ENCODE assay signal across 8 cellular contexts in the genomic region with DNA sequence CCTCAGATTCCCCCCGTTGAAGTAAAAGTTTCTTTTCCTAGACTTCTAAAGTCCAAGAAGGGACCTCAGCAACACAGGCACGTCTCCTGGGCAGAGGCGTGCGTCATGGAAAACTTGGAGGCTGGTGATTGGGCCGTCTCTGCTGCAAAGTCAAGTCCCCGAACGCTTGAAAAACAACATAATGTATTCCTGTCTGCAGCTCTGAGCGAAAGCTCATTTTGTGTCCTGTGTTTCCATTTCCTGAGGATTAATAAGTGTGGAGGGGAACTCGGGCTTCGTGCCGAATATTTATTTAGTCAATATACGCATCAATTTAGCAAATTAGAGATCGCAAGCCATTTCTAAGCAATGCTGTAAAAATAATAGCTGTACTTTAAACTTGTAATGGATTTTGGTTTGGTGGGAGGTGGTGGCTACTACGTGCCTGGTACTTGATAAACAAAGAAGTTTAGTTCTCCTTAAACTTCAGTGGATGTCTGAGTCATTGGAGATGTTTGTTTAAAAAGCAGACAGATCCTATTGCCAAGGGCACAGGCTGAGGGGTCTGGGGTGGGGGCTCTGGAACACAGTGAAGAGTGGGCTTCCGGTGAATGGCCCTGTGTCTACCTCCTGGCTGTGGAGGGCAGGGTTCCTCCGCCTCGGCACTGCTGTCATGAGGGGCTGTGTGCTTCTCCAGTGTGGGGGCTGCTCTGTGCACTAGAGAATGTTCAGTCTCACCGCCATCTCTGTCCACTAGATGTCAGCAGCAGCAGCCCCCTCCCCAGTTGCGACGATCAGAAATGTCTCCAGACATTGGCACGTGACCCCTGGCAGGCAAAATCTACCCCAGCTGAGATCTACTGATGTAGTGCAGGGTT. TPM values are rescaled to one million over a fixed set of nuclear protein-coding genes. Genes with fewer than 3 reads are reported as not detected.
DNase-seq lines count a peak whose midpoint lies in the region; ATAC-seq and TF ChIP-seq lines count a peak whose summit lies in the region.

No MANE protein-coding gene starts in this region.

- no peaks in the 10 kb centered on the region for H3K36me3 Mint-ChIP-seq in activated naive CD8-positive, alpha-beta T cell treated with anti-CD3 and anti-CD28 coated beads for 36 hours

- no peak for ATAC-seq in GM21381 (IDR thresholded peaks at IDR 0.05; ENCODE audit: unreplicated experiment)

- H3K4me1 ChIP-seq in esophagus squamous epithelium, result peaks cover 4 to 50% (median 14%) of the 10 kb centered on the region in 3 donors

- no peak overlapping the region for H3K4me3 Mint-ChIP-seq in activated naive CD8-positive, alpha-beta T cell treated with anti-CD3 and anti-CD28 coated beads for 36 hours

- TF ChIP-seq POLR2A in esophagus squamous epithelium (IDR thresholded peaks at IDR 0.05), result no peak

- TF ChIP-seq CTCF in esophagus squamous epithelium (IDR thresholded peaks at IDR 0.05), result peak in 4 of 6 experiments; percentile 6 to 23 (median 20)

- no peak overlapping the region for H3K27ac Mint-ChIP-seq in activated naive CD8-positive, alpha-beta T cell treated with anti-CD3 and anti-CD28 coated beads for 36 hours

- peak overlapping the region; percentile 54 to 88 (median 76) for H3K27ac ChIP-seq in esophagus squamous epithelium

- DNase-seq in DMS 273 treated with DMSO at 0.1 percent for 48 hours (lab: John Stamatoyannopoulos, UW), result peak; percentile 3
- peak; percentile 74 for DNase-seq in NCI-H82 (lab: John Stamatoyannopoulos, UW)
- no peak for DNase-seq in esophagus squamous epithelium (lab: John Stamatoyannopoulos, UW)
- DNase-seq in posterior cingulate gyrus, result peak in 7 of 10 donors; percentile 28 to 91 (median 56)
- DNase-seq in activated CD4-positive, alpha-beta T cell treated with anti-CD3 and anti-CD28 coated beads for 4 hours, result no peak
- no peak for DNase-seq in activated naive CD8-positive, alpha-beta T cell treated with anti-CD3 and anti-CD28 coated beads for 36 hours
- DNase-seq in activated naive CD4-positive, alpha-beta T cell treated with Interleukin-2 at 50 U/mL for 16 hours, result no peak

- H3K27me3 Mint-ChIP-seq in activated naive CD8-positive, alpha-beta T cell treated with anti-CD3 and anti-CD28 coated beads for 36 hours, result peaks cover 65% of the 10 kb centered on the region

- WGBS in esophagus squamous epithelium, 2 donors, result 37 to 51% methylated on average over 15 to 20 of the region's 21 CpGs

- H3K9me3 ChIP-seq in esophagus squamous epithelium, result peaks cover 0 to 5% (median 4%) of the 10 kb centered on the region in 3 donors

- peak overlapping the region in 1 of 4 donors; percentile 35 for H3K4me3 ChIP-seq in esophagus squamous epithelium

- intact Hi-C loops in esophagus squamous epithelium (cut with DNase I), result no loop called here
- intact Hi-C loops in posterior cingulate gyrus (cut with DNase I), result no loop called here

- no peaks in the 10 kb centered on the region for H3K36me3 ChIP-seq in esophagus squamous epithelium

- peaks cover 2% of the 10 kb centered on the region for H3K4me1 Mint-ChIP-seq in activated naive CD8-positive, alpha-beta T cell treated with anti-CD3 and anti-CD28 coated beads for 36 hours

- H3K27me3 ChIP-seq in esophagus squamous epithelium, result peaks cover 0 to 51% (median 0%) of the 10 kb centered on the region in 4 donors

- no peaks in the 10 kb centered on the region for H3K9me3 Mint-ChIP-seq in activated naive CD8-positive, alpha-beta T cell treated with anti-CD3 and anti-CD28 coated beads for 36 hours

RNA-seq across cellular contexts. Expression of gene PCK1, which starts 21.8 kb away (rescaled TPM):
- total RNA-seq in esophagus squamous epithelium, result 1 to 10 TPM in 1 of 4 donors, under 1 TPM in 3; 0.38 to 1.4 (median 0.65) TPM
- not detected for total RNA-seq in activated naive CD8-positive, alpha-beta T cell treated with anti-CD3 and anti-CD28 coated beads for 36 hours

RNA-seq across cellular contexts. Expression of gene ZBP1, which starts 37.6 kb away (rescaled TPM):
- 1 to 10 TPM in 1 of 4 donors, under 1 TPM in 3; 0.08 to 1.7 (median 0.23) TPM for total RNA-seq in esophagus squamous epithelium
- total RNA-seq in activated naive CD8-positive, alpha-beta T cell treated with anti-CD3 and anti-CD28 coated beads for 36 hours, result 1 to 10 TPM in 1 of 2 experiments, under 1 TPM in 1; 0.68 to 1.2 TPM

RNA-seq across cellular contexts. Expression of gene CTCFL, which starts 57.7 kb away (rescaled TPM):
- under 1 TPM in 1 of 4 donors, not detected in 3; 0.19 TPM for total RNA-seq in esophagus squamous epithelium
- not detected for total RNA-seq in activated naive CD8-positive, alpha-beta T cell treated with anti-CD3 and anti-CD28 coated beads for 36 hours

Comparison
In these comparisons a context has a peak if more than half of its experiments do, and no peak if none do; other contexts are left out.
1. DNase-seq: peak in DMS 273 treated with DMSO at 0.1 percent for 48 hours (single experiment), NCI-H82 (single experiment) and posterior cingulate gyrus (7 of 10); none in esophagus squamous epithelium (single experiment), activated CD4-positive, alpha-beta T cell treated with anti-CD3 and anti-CD28 coated beads for 4 hours (0 of 2), activated naive CD8-positive, alpha-beta T cell treated with anti-CD3 and anti-CD28 coated beads for 36 hours (single experiment) and activated naive CD4-positive, alpha-beta T cell treated with Interleukin-2 at 50 U/mL for 16 hours (single experiment).